Comparison of ENCODE assay signal across 29 cellular contexts in genomic region chr10:43274011-43274410, GRCh38. TPM values are rescaled to one million over a fixed set of nuclear protein-coding genes. Genes with fewer than 3 reads are reported as not detected.
"Had no signal": no experiment of that assay in that cellular context is flagged by ENCODE, and none has a peak within 500 bp of the region (broad histone marks: within the 10 kb centered on the region; RNA-seq: fewer than 3 reads in every experiment).

No MANE protein-coding gene starts in this region.

- H3K9me3 ChIP-seq: adrenal gland, ascending aorta, esophagus muscularis mucosa, heart right ventricle, left ventricle myocardium inferior, upper lobe of left lung had no signal

- H3K9me3 Mint-ChIP-seq: activated B cell treated with CpG ODN at 0.5 μM for 24 hours; activated CD8-positive, alpha-beta T cell treated with anti-CD3 and anti-CD28 coated beads for 36 hours; activated T-cell treated with anti-CD3 and anti-CD28 coated beads, Interleukin-2, amount 50 U/mL, for 72 hours; mesothelial cell of epicardium; stimulated activated memory B cell treated with anti-CD40 and anti-IgM and Interleukin-4, amounts not matched to agents 10 μg/mL and 1 μg/mL and 100 μg/mL, for 72 hours; stimulated activated naive CD8-positive, alpha-beta T cell treated with anti-CD3 and anti-CD28 coated beads, Interleukin-15, amount 100 ng/mL, for 72 hours; T-helper 2 cell treated with Interferon-gamma antibody and Interleukin-4, amounts not matched to agents 5 μg/mL and 100 μg/mL, for 36 hours had no signal

- H3K27ac ChIP-seq: adrenal gland, ascending aorta, brain microvascular endothelial cell, esophagus muscularis mucosa, foreskin keratinocyte, heart right ventricle, left ventricle myocardium inferior, parathyroid adenoma, upper lobe of left lung had no signal

- H3K9ac ChIP-seq: parathyroid adenoma had no signal

- H3K4me3 ChIP-seq: adrenal gland, ascending aorta, esophagus muscularis mucosa, heart right ventricle, left ventricle myocardium inferior, lung, upper lobe of left lung had no signal

- H3K36me3 Mint-ChIP-seq: activated naive CD8-positive, alpha-beta T cell; mesothelial cell of epicardium; stimulated activated memory B cell treated with anti-CD40 and anti-IgM and Interleukin-4, amounts not matched to agents 10 μg/mL and 1 μg/mL and 100 μg/mL, for 72 hours had no signal

- H3K36me3 ChIP-seq: adrenal gland, ascending aorta, brain microvascular endothelial cell, esophagus muscularis mucosa, heart right ventricle, left ventricle myocardium inferior, upper lobe of left lung had no signal

- H3K79me2 ChIP-seq: parathyroid adenoma had no signal

- H3K4me1 Mint-ChIP-seq: activated B cell treated with CpG ODN at 0.5 μM for 24 hours; mesothelial cell of epicardium; stimulated activated memory B cell treated with anti-CD40 and anti-IgM and Interleukin-4, amounts not matched to agents 10 μg/mL and 1 μg/mL and 100 μg/mL, for 72 hours; stimulated activated naive CD8-positive, alpha-beta T cell treated with anti-CD3 and anti-CD28 coated beads, Interleukin-15, amount 100 ng/mL, for 72 hours had no signal

- H2AFZ ChIP-seq: parathyroid adenoma had no signal

- H3K4me1 ChIP-seq: adrenal gland, ascending aorta, esophagus muscularis mucosa, foreskin keratinocyte, heart right ventricle, left ventricle myocardium inferior, parathyroid adenoma, upper lobe of left lung had no signal

- H3K27me3 ChIP-seq: ascending aorta, upper lobe of left lung had no signal

- H3K27ac Mint-ChIP-seq: activated B cell treated with CpG ODN at 0.5 μM for 24 hours; activated CD8-positive, alpha-beta T cell treated with anti-CD3 and anti-CD28 coated beads for 36 hours; activated naive CD8-positive, alpha-beta T cell; activated T-cell treated with anti-CD3 and anti-CD28 coated beads, Interleukin-2, amount 50 U/mL, for 72 hours; mesothelial cell of epicardium; stimulated activated memory B cell treated with anti-CD40 and anti-IgM and Interleukin-4, amounts not matched to agents 10 μg/mL and 1 μg/mL and 100 μg/mL, for 72 hours; stimulated activated naive CD8-positive, alpha-beta T cell treated with anti-CD3 and anti-CD28 coated beads, Interleukin-15, amount 100 ng/mL, for 72 hours; T-helper 2 cell treated with Interferon-gamma antibody and Interleukin-4, amounts not matched to agents 5 μg/mL and 100 μg/mL, for 36 hours had no signal

- DNase-seq: activated B cell treated with CpG ODN at 0.5 μM for 24 hours; activated CD4-positive, alpha-beta T cell treated with anti-CD3 and anti-CD28 coated beads, Interleukin-2, amount 50 U/mL, for 1 hour; activated CD8-positive, alpha-beta T cell treated with anti-CD3 and anti-CD28 coated beads for 36 hours; activated T-cell treated with anti-CD3 and anti-CD28 coated beads for 4 hours; activated T-cell treated with anti-CD3 and anti-CD28 coated beads, Interleukin-2, amount 50 U/mL, for 72 hours; brain microvascular endothelial cell; cortex of kidney; foreskin keratinocyte; heart right ventricle; left ventricle myocardium inferior; naive thymus-derived CD4-positive, alpha-beta T cell; nucleus accumbens; right cardiac atrium; stimulated activated CD4-positive, alpha-beta T cell treated with anti-CD3 and anti-CD28 coated beads, Interleukin-12 subunit alpha, Interleukin-12 subunit beta, amount 100 ng/mL, for 4 hours; stimulated activated CD4-positive, alpha-beta T cell treated with anti-CD3 and anti-CD28 coated beads, Interleukin-4, amount 100 ng/mL, for 4 hours; stimulated activated CD8-positive, alpha-beta memory T cell treated with anti-CD3 and anti-CD28 coated beads, Interleukin-4, amount 100 ng/mL, for 48 hours; stimulated activated naive CD8-positive, alpha-beta T cell treated with anti-CD3 and anti-CD28 coated beads, Interleukin-15, amount 100 ng/mL, for 72 hours; substantia nigra; T-helper 1 cell had no signal

- H3K4me3 Mint-ChIP-seq: activated B cell treated with CpG ODN at 0.5 μM for 24 hours; activated CD8-positive, alpha-beta T cell treated with anti-CD3 and anti-CD28 coated beads for 36 hours; activated naive CD8-positive, alpha-beta T cell; activated T-cell treated with anti-CD3 and anti-CD28 coated beads, Interleukin-2, amount 50 U/mL, for 72 hours; mesothelial cell of epicardium; stimulated activated memory B cell treated with anti-CD40 and anti-IgM and Interleukin-4, amounts not matched to agents 10 μg/mL and 1 μg/mL and 100 μg/mL, for 72 hours; stimulated activated naive CD8-positive, alpha-beta T cell treated with anti-CD3 and anti-CD28 coated beads, Interleukin-15, amount 100 ng/mL, for 72 hours; T-helper 2 cell treated with Interferon-gamma antibody and Interleukin-4, amounts not matched to agents 5 μg/mL and 100 μg/mL, for 36 hours had no signal

- ATAC-seq: activated CD8-positive, alpha-beta T cell treated with anti-CD3 and anti-CD28 coated beads for 36 hours; activated T-cell treated with anti-CD3 and anti-CD28 coated beads, Interleukin-2, amount 50 U/mL, for 72 hours; foreskin keratinocyte; heart right ventricle; naive thymus-derived CD4-positive, alpha-beta T cell; right cardiac atrium; stimulated activated memory B cell treated with anti-CD40 and anti-IgM and Interleukin-4, amounts not matched to agents 10 μg/mL and 1 μg/mL and 100 μg/mL, for 72 hours; stimulated activated naive CD8-positive, alpha-beta T cell treated with anti-CD3 and anti-CD28 coated beads, Interleukin-15, amount 100 ng/mL, for 72 hours had no signal

RNA-seq across cellular contexts. Expression of gene RASGEF1A, which starts 7.1 kb away (rescaled TPM):
- total RNA-seq: ascending aorta had no signal
